Comparison of ENCODE assay signal across 1 cellular context in the genomic region with DNA sequence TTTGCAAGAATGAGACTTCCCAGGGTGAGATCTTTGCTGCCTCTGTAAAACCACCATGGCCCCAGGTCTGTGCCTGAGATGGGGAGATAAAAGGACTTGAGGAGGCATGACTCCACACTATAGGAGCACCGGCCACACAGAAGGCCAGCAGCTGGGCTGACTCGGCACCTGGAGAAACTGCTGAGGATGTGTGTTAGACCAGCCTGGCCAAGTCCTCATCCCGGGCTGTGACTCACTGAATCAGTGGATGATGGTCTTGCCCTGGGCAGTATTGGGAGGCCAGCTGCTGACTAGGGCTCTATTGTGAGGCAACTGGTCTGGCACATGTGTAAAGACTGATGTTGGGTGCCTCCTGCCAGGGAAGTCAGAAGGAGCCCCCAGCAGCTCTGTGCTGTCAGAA.
TF ChIP-seq lines count a peak whose summit lies in the region.

No MANE protein-coding gene starts in this region.

TF ChIP-seq in IMR-90, 13 proteins besides CTCF, POLR2A, EP300 and RAD21 (continued from another document):
- TF ChIP-seq, protein P1, sequence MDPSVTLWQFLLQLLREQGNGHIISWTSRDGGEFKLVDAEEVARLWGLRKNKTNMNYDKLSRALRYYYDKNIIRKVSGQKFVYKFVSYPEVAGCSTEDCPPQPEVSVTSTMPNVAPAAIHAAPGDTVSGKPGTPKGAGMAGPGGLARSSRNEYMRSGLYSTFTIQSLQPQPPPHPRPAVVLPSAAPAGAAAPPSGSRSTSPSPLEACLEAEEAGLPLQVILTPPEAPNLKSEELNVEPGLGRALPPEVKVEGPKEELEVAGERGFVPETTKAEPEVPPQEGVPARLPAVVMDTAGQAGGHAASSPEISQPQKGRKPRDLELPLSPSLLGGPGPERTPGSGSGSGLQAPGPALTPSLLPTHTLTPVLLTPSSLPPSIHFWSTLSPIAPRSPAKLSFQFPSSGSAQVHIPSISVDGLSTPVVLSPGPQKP (IDR thresholded peaks at IDR 0.05; ENCODE audit: borderline replicate concordance, low read depth, low read length), result no peak
- TF ChIP-seq RCOR1 (IDR thresholded peaks at IDR 0.05; ENCODE audit: insufficient replicate concordance, low read length), result no peak
- no peak for TF ChIP-seq MXI1 (IDR thresholded peaks at IDR 0.05; ENCODE audit: borderline replicate concordance, low read depth, low read length)
TF ChIP-seq in IMR-90: peak in this region for 3.
